12 cellular contexts compared by ENCODE assay signal in genomic region chr6:45625191-45625664, GRCh38.
DNase-seq lines count a peak whose midpoint lies in the region; ATAC-seq and TF ChIP-seq lines count a peak whose summit lies in the region.
"Had no signal": no experiment of that assay in that cellular context is flagged by ENCODE, and none has a peak within 500 bp of the region (broad histone marks: within the 10 kb centered on the region; RNA-seq: fewer than 3 reads in every experiment).

No MANE protein-coding gene starts in this region.

- H3K27me3 Mint-ChIP-seq in HFFc6 (ENCODE audit: insufficient read depth) (peaks cover 3% of the 10 kb centered on the region; the same call in 1 of the 2 replicates), Calu3 (ENCODE audit: unreplicated experiment) (peaks cover 13% of the 10 kb centered on the region)
- H3K27me3 Mint-ChIP-seq: effector memory CD8-positive, alpha-beta T cell had no signal

- H3K36me3 Mint-ChIP-seq in HFFc6 (ENCODE audit: low read depth), result no peaks in the 10 kb centered on the region
- H3K36me3 Mint-ChIP-seq in activated naive CD4-positive, alpha-beta T cell treated with anti-CD3 and anti-CD28 coated beads, Interleukin-2, amount 50 U/mL, for 72 hours, result peaks cover 29 to 37% of the 10 kb centered on the region in 2 donors
- H3K36me3 Mint-ChIP-seq in Calu3 (ENCODE audit: insufficient read depth, unreplicated experiment), result no peaks in the 10 kb centered on the region

- intact Hi-C loops in Calu3 (cut with micrococcal nuclease; ENCODE audit: unreplicated experiment), result no loop called here

- peak overlapping the region; percentile 77 for H3K4me3 Mint-ChIP-seq in HFFc6
- H3K4me3 Mint-ChIP-seq in Calu3 (ENCODE audit: low read depth, unreplicated experiment), result no peak overlapping the region
- H3K4me3 Mint-ChIP-seq: effector memory CD8-positive, alpha-beta T cell; nephron had no signal

- no TSS peak for BruUV-seq in Calu3 (replicated peaks; lab: Mats Ljungman, UMichigan)

- CTCF ChIA-PET in Calu3 (lab: Charles Lee), result no interaction called here

- TF ChIP-seq CTCF in HFFc6 (IDR thresholded peaks at IDR 0.05), result no peak
- TF ChIP-seq CTCF in Calu3 (IDR thresholded peaks at IDR 0.05; ENCODE audit: unreplicated experiment), result no peak

- ATAC-seq in activated naive CD4-positive, alpha-beta T cell treated with anti-CD3 and anti-CD28 coated beads, Interleukin-2, amount 50 U/mL, for 72 hours, result peak; percentile 79 to 88
- ATAC-seq in HG03442 (IDR thresholded peaks at IDR 0.05; ENCODE audit: unreplicated experiment), result no peak
- ATAC-seq: effector memory CD8-positive, alpha-beta T cell had no signal

- no peaks in the 10 kb centered on the region for H3K9me3 Mint-ChIP-seq in HFFc6
- H3K9me3 Mint-ChIP-seq in activated naive CD4-positive, alpha-beta T cell treated with anti-CD3 and anti-CD28 coated beads, Interleukin-2, amount 50 U/mL, for 72 hours, result peaks cover 12 to 17% of the 10 kb centered on the region in 2 donors
- no peaks in the 10 kb centered on the region for H3K9me3 Mint-ChIP-seq in Calu3 (ENCODE audit: low read depth, unreplicated experiment)
- H3K9me3 Mint-ChIP-seq: effector memory CD8-positive, alpha-beta T cell; nephron had no signal

- peak; percentile 42 for DNase-seq in AG08395 (ENCODE audit: low spot score)
- DNase-seq in HFFc6, result peak; percentile 58
- DNase-seq in activated naive CD4-positive, alpha-beta T cell treated with anti-CD3 and anti-CD28 coated beads, Interleukin-2, amount 50 U/mL, for 72 hours (ENCODE audit: low spot score in 2 of 2), result peak in 1 of 2 donors; percentile 11
- DNase-seq in hepatic stellate cell (ENCODE audit: low spot score), result peak; percentile 35
- no peak for DNase-seq in central memory CD4-positive, alpha-beta T cell
- DNase-seq in dermis blood vessel endothelial cell, result no peak
- DNase-seq in Calu3, result no peak
- DNase-seq: effector memory CD8-positive, alpha-beta T cell; NCI-H774; SW 1271 had no signal

- H3K4me1 Mint-ChIP-seq in HFFc6 (ENCODE audit: low read depth) (peaks cover 38% of the 10 kb centered on the region), Calu3 (ENCODE audit: low read depth, unreplicated experiment) (no peaks in the 10 kb centered on the region)

- peak overlapping the region; percentile 95 for H3K27ac Mint-ChIP-seq in HFFc6
- H3K27ac Mint-ChIP-seq in activated naive CD4-positive, alpha-beta T cell treated with anti-CD3 and anti-CD28 coated beads, Interleukin-2, amount 50 U/mL, for 72 hours, result peak overlapping the region; percentile 0 to 78
- H3K27ac Mint-ChIP-seq in Calu3 (ENCODE audit: unreplicated experiment), result no peak overlapping the region
- H3K27ac Mint-ChIP-seq: effector memory CD8-positive, alpha-beta T cell had no signal

Comparison
In these comparisons a context has a peak if more than half of its experiments do, and no peak if none do; other contexts are left out.
1. DNase-seq: peak in AG08395 (single experiment), HFFc6 (single experiment) and hepatic stellate cell (single experiment); none in central memory CD4-positive, alpha-beta T cell (single experiment), dermis blood vessel endothelial cell (single experiment) and Calu3 (single experiment).